19 cellular contexts compared by ENCODE assay signal in the genomic region with DNA sequence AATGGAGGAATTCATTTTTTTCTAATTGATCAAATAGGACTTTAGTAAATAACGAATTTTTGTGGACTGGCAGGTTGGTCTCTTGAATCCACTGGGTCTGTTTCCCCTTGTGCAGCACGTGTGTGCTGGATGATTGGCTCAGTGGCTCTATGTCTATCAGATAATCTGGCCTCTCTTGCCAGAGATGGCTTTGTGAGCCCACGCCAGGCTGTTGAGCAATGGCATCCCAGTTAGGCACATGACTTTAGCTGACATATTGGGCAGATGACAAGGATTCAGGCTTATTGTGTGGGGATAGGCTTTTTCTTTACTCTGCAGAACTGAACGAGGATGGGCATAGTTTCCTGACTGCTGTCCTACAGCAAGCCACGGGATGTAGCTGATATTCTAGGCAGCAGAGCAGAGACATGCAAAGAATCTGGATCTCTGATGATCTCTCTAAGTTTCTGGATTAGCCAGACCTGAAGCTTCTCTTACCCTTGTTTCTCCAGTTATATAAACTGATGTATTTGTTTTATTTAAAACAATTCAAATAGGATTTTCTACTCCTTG.
A peak's percentile ranks its signal among the peaks of the same experiment; 100 is the strongest.
DNase-seq lines count a peak whose midpoint lies in the region; ATAC-seq and TF ChIP-seq lines count a peak whose summit lies in the region.
"Had no signal": no experiment of that assay in that cellular context is flagged by ENCODE, and none has a peak within 500 bp of the region (broad histone marks: within the 10 kb centered on the region; RNA-seq: fewer than 3 reads in every experiment).

No MANE protein-coding gene starts in this region.

- peak overlapping the region; percentile 63 for H3K4me2 ChIP-seq in mammary epithelial cell (ENCODE audit: insufficient read depth, low read depth, low read length)

- peak; percentile 39 for DNase-seq in Right ventricle myocardium superior
- no peak for DNase-seq in cardiac septum (ENCODE audit: low spot score)
- DNase-seq in mammary epithelial cell, result no peak
- DNase-seq in left lobe of liver (ENCODE audit: low spot score), result peak; percentile 92
- no peak for DNase-seq in stimulated activated naive CD8-positive, alpha-beta T cell treated with anti-CD3 and anti-CD28 coated beads, Interleukin-15, Interleukin-2, amounts not matched to agents 100 U/mL and 50 U/mL, for 24 hours
- no peak for DNase-seq in CD14-positive monocyte (ENCODE audit: low spot score)
- no peak for DNase-seq in endothelial cell (ENCODE audit: low spot score)
- DNase-seq: activated CD4-positive, CD25-positive, alpha-beta regulatory T cell treated with anti-CD3 and anti-CD28 coated beads, Interleukin-2, amount 50 U/mL, for 72 hours; activated CD8-positive, alpha-beta memory T cell treated with anti-CD3 and anti-CD28 coated beads, Interleukin-2, amount 50 U/mL, for 4 hours; activated naive CD4-positive, alpha-beta T cell treated with anti-CD3 and anti-CD28 coated beads for 36 hours; caudate nucleus; effector memory CD4-positive, alpha-beta T cell; islet precursor cell; NCI-H1417; NCI-H345; occipital lobe; T-helper 17 cell had no signal

- H3K27ac ChIP-seq in mammary epithelial cell (ENCODE audit: insufficient read depth, low read depth, low read length), result no peak overlapping the region
- H3K27ac ChIP-seq: HL-60 had no signal

- TF ChIP-seq CTCF in mammary epithelial cell (conservative IDR thresholded peaks at IDR 0.05 in 1 of 2, IDR thresholded peaks at IDR 0.05 in 1 of 2; ENCODE audit: extremely low read depth in 1 of 2, insufficient read depth in 1 of 2, low read depth in 1 of 2, low read length in 2 of 2) (no peak), CD14-positive monocyte (IDR thresholded peaks at IDR 0.05) (no peak), endothelial cell (IDR thresholded peaks at IDR 0.05; ENCODE audit: unreplicated experiment) (no peak)

- no peaks in the 10 kb centered on the region for H3K9me3 ChIP-seq in mammary epithelial cell (replicated peaks; ENCODE audit: insufficient read depth, low read length)

- H2AFZ ChIP-seq in mammary epithelial cell (ENCODE audit: low read depth, low read length), result no peak overlapping the region

- H4K20me1 ChIP-seq in mammary epithelial cell (ENCODE audit: insufficient read depth, low read length), result no peaks in the 10 kb centered on the region

- no peaks in the 10 kb centered on the region for H3K79me2 ChIP-seq in mammary epithelial cell (ENCODE audit: insufficient read depth, low read length)

- dilution Hi-C loops in mammary epithelial cell (cut with HindIII; ENCODE audit: low sequenced_read_pairs), result loop anchor here (25.0 kb wide), 1 partner anchor 245 kb away; no protein-coding TSS in a partner anchor

- ATAC-seq in Right ventricle myocardium superior (ENCODE audit: poor library complexity) (peak; percentile 60), left lobe of liver (peak; percentile 89), GM21825 (IDR thresholded peaks at IDR 0.05; ENCODE audit: unreplicated experiment) (no peak)
- ATAC-seq in stimulated activated naive CD8-positive, alpha-beta T cell treated with anti-CD3 and anti-CD28 coated beads, Interleukin-15, Interleukin-2, amounts not matched to agents 100 U/mL and 50 U/mL, for 24 hours, result no peak
- ATAC-seq: T-helper 17 cell had no signal

- H3K27me3 Mint-ChIP-seq in CD14-positive monocyte (ENCODE audit: low read depth in 3 of 3), result peaks cover 2 to 3% (median 2%) of the 10 kb centered on the region in 3 donors
- no peaks in the 10 kb centered on the region for H3K27me3 Mint-ChIP-seq in endothelial cell (ENCODE audit: unreplicated experiment)
- H3K27me3 Mint-ChIP-seq: T-helper 17 cell had no signal

- CTCF ChIA-PET in mammary epithelial cell (lab: Charles Lee; ENCODE audit: low non-redundant PET), result interaction anchor here (0.7 kb wide), 1 partner anchor 147 kb away, joined by 3 read pairs; no protein-coding TSS in a partner anchor

- H3K4me1 Mint-ChIP-seq in CD14-positive monocyte, result no peaks in the 10 kb centered on the region
- H3K4me1 Mint-ChIP-seq in endothelial cell (ENCODE audit: unreplicated experiment), result peaks cover 4% of the 10 kb centered on the region
- H3K4me1 Mint-ChIP-seq: T-helper 17 cell had no signal

- H3K9ac ChIP-seq in mammary epithelial cell (ENCODE audit: insufficient read depth, low read length), result no peak overlapping the region

- H3K36me3 ChIP-seq in mammary epithelial cell (ENCODE audit: insufficient read depth, low read length), result no peaks in the 10 kb centered on the region

- no TSS peak for BruUV-seq in mammary epithelial cell (replicated peaks; lab: Mats Ljungman, UMichigan)

- intact Hi-C loops in Right ventricle myocardium superior (cut with DNase I), result no loop called here
- intact Hi-C loops in cardiac septum (cut with DNase I), result no loop called here
- intact Hi-C loops in mammary epithelial cell (cut with micrococcal nuclease), result no loop called here
- intact Hi-C loops in CD14-positive monocyte (cut with micrococcal nuclease), result no loop called here

- in situ Hi-C loops in mammary epithelial cell (cut with MboI; ENCODE audit: low sequenced_read_pairs in 2 of 2), result no loop called here

- no peaks in the 10 kb centered on the region for H3K27me3 ChIP-seq in mammary epithelial cell (ENCODE audit: insufficient read depth, low read length)

- H3K9me3 Mint-ChIP-seq in CD14-positive monocyte (peaks cover 0 to 1% (median 0%) of the 10 kb centered on the region in 7 donors), endothelial cell (ENCODE audit: unreplicated experiment) (no peaks in the 10 kb centered on the region)
- H3K9me3 Mint-ChIP-seq: activated naive CD4-positive, alpha-beta T cell treated with anti-CD3 and anti-CD28 coated beads for 36 hours had no signal

- 67% methylated on average over 5 of the region's 5 CpGs for WGBS in mammary epithelial cell (ENCODE audit: low coverage, missing lambda C conversion rate)

- H3K4me1 ChIP-seq in mammary epithelial cell (ENCODE audit: insufficient read depth, low read length), result peaks cover 28% of the 10 kb centered on the region

- H3K36me3 Mint-ChIP-seq in CD14-positive monocyte, result no peaks in the 10 kb centered on the region
- H3K36me3 Mint-ChIP-seq in endothelial cell (ENCODE audit: low read depth, unreplicated experiment), result no peaks in the 10 kb centered on the region

- H3K4me3 Mint-ChIP-seq in CD14-positive monocyte (no peak overlapping the region), endothelial cell (ENCODE audit: unreplicated experiment) (no peak overlapping the region)
- H3K4me3 Mint-ChIP-seq: activated naive CD4-positive, alpha-beta T cell treated with anti-CD3 and anti-CD28 coated beads for 36 hours; T-helper 17 cell had no signal

- H3K4me3 ChIP-seq in mammary epithelial cell (replicated peaks in 1 of 3; ENCODE audit: insufficient read depth in 1 of 3, low read depth in 2 of 3, low read length in 3 of 3), result no peak overlapping the region

- H3K27ac Mint-ChIP-seq in CD14-positive monocyte (no peak overlapping the region), endothelial cell (ENCODE audit: unreplicated experiment) (no peak overlapping the region)
- H3K27ac Mint-ChIP-seq: activated naive CD4-positive, alpha-beta T cell treated with anti-CD3 and anti-CD28 coated beads for 36 hours; T-helper 17 cell had no signal

Comparison
In these comparisons a context has a peak if more than half of its experiments do, and no peak if none do; other contexts are left out.
1. DNase-seq: peak in Right ventricle myocardium superior (single experiment) and left lobe of liver (single experiment); none in cardiac septum (single experiment), mammary epithelial cell (single experiment), stimulated activated naive CD8-positive, alpha-beta T cell treated with anti-CD3 and anti-CD28 coated beads, Interleukin-15, Interleukin-2, amounts not matched to agents 100 U/mL and 50 U/mL, for 24 hours (single experiment), CD14-positive monocyte (single experiment) and endothelial cell (single experiment).
2. ATAC-seq: peak in Right ventricle myocardium superior (single experiment) and left lobe of liver (single experiment); none in stimulated activated naive CD8-positive, alpha-beta T cell treated with anti-CD3 and anti-CD28 coated beads, Interleukin-15, Interleukin-2, amounts not matched to agents 100 U/mL and 50 U/mL, for 24 hours (single experiment) and GM21825 (single experiment).